21 cellular contexts compared by ENCODE assay signal in genomic region chr7:14604606-14605005, GRCh38.
DNase-seq lines count a peak whose midpoint lies in the region; ATAC-seq and TF ChIP-seq lines count a peak whose summit lies in the region.
"Had no signal": no experiment of that assay in that cellular context is flagged by ENCODE, and none has a peak within 500 bp of the region (broad histone marks: within the 10 kb centered on the region; RNA-seq: fewer than 3 reads in every experiment).

No MANE protein-coding gene starts in this region.

- WGBS in SK-N-SH (ENCODE audit: low lambda C conversion rate), result 76% methylated on average over 2 of the region's 2 CpGs
- 45 to 55% (median 49%) methylated on average over 2 of the region's 2 CpGs for WGBS in adrenal gland, 4 donors

- TF ChIP-seq CTCF in MCF 10A (IDR thresholded peaks at IDR 0.05; ENCODE audit: unreplicated experiment) (no peak), breast epithelium (IDR thresholded peaks at IDR 0.05) (no peak), SK-N-SH (IDR thresholded peaks at IDR 0.05) (no peak), fibroblast of the aortic adventitia (IDR thresholded peaks at IDR 0.05; ENCODE audit: insufficient read depth, low read length) (no peak), adrenal gland (IDR thresholded peaks at IDR 0.05) (no peak)

- no peaks in the 10 kb centered on the region for H4K20me1 ChIP-seq in SK-N-SH (ENCODE audit: insufficient read depth)

- peaks cover 45% of the 10 kb centered on the region for H3K27me3 Mint-ChIP-seq in MCF 10A (ENCODE audit: insufficient read depth, unreplicated experiment)
- no peaks in the 10 kb centered on the region for H3K27me3 Mint-ChIP-seq in activated T-cell treated with anti-CD3 and anti-CD28 coated beads, Interleukin-2, amount 50 U/mL, for 4 hours (ENCODE audit: low read depth)
- H3K27me3 Mint-ChIP-seq in activated naive CD4-positive, alpha-beta T cell treated with anti-CD3 and anti-CD28 coated beads for 36 hours (ENCODE audit: low read depth), result no peaks in the 10 kb centered on the region
- H3K27me3 Mint-ChIP-seq: activated naive CD4-positive, alpha-beta T cell treated with anti-CD3 and anti-CD28 coated beads, Interleukin-2, amount 10 ng/mL, durations not matched to agents 7 days and 5 days; activated T-cell treated with anti-CD3 and anti-CD28 coated beads, Interleukin-2, amount 50 U/mL, for 24 hours; type B pancreatic cell had no signal

- no peaks in the 10 kb centered on the region for H3K9me2 ChIP-seq in SK-N-SH

- TF ChIP-seq EP300 in SK-N-SH (IDR thresholded peaks at IDR 0.05; ENCODE audit: borderline replicate concordance in 1 of 2, low read depth in 1 of 2, low read length in 1 of 2), result no peak

- H3K27ac Mint-ChIP-seq in MCF 10A (ENCODE audit: low read depth, unreplicated experiment), result no peak overlapping the region
- H3K27ac Mint-ChIP-seq in activated naive CD4-positive, alpha-beta T cell treated with anti-CD3 and anti-CD28 coated beads for 36 hours, result no peak overlapping the region
- H3K27ac Mint-ChIP-seq: activated naive CD4-positive, alpha-beta T cell treated with anti-CD3 and anti-CD28 coated beads, Interleukin-2, amount 10 ng/mL, durations not matched to agents 7 days and 5 days; activated T-cell treated with anti-CD3 and anti-CD28 coated beads, Interleukin-2, amount 50 U/mL, for 24 hours; GM23338; type B pancreatic cell had no signal

- intact Hi-C loops in MCF 10A (cut with micrococcal nuclease) (no loop called here), breast epithelium (cut with DNase I; ENCODE audit: low total_unique reads) (no loop called here), adrenal gland (cut with DNase I) (no loop called here)
- intact Hi-C loops in activated naive CD4-positive, alpha-beta T cell treated with anti-CD3 and anti-CD28 coated beads for 36 hours (cut with micrococcal nuclease), result no loop called here

- H3K4me1 Mint-ChIP-seq in MCF 10A (ENCODE audit: insufficient read depth, unreplicated experiment), result no peaks in the 10 kb centered on the region
- H3K4me1 Mint-ChIP-seq in activated T-cell treated with anti-CD3 and anti-CD28 coated beads, Interleukin-2, amount 50 U/mL, for 4 hours (ENCODE audit: low read depth), result no peaks in the 10 kb centered on the region
- no peaks in the 10 kb centered on the region for H3K4me1 Mint-ChIP-seq in activated naive CD4-positive, alpha-beta T cell treated with anti-CD3 and anti-CD28 coated beads for 36 hours (ENCODE audit: low read depth)
- H3K4me1 Mint-ChIP-seq: activated naive CD4-positive, alpha-beta T cell treated with anti-CD3 and anti-CD28 coated beads, Interleukin-2, amount 10 ng/mL, durations not matched to agents 7 days and 5 days had no signal

- no peak for TF ChIP-seq RAD21 in SK-N-SH (IDR thresholded peaks at IDR 0.05; ENCODE audit: low read length)

- TF ChIP-seq POLR2A in breast epithelium (IDR thresholded peaks at IDR 0.05) (no peak), adrenal gland (IDR thresholded peaks at IDR 0.05) (no peak)

- peak; percentile 5 for DNase-seq in MCF 10A (ENCODE audit: unreplicated experiment)
- no peak for DNase-seq in breast epithelium (ENCODE audit: low spot score in 2 of 2)
- DNase-seq in SK-N-SH, result no peak
- DNase-seq in fibroblast of the aortic adventitia (ENCODE audit: low read depth), result peak; percentile 10
- DNase-seq in effector CD8-positive, alpha-beta T cell (lab: John Stamatoyannopoulos, UW), result no peak
- no peak for DNase-seq in adrenal gland
- DNase-seq in activated T-cell treated with anti-CD3 and anti-CD28 coated beads, Interleukin-2, amount 50 U/mL, for 4 hours, result no peak
- no peak for DNase-seq in activated naive CD4-positive, alpha-beta T cell treated with anti-CD3 and anti-CD28 coated beads for 36 hours
- DNase-seq: activated naive CD4-positive, alpha-beta T cell treated with anti-CD3 and anti-CD28 coated beads, Interleukin-2, amount 10 ng/mL, durations not matched to agents 7 days and 5 days; activated T-cell treated with anti-CD3 and anti-CD28 coated beads, Interleukin-2, amount 50 U/mL, for 24 hours; aorta; C1 segment of cervical spinal cord; heart right ventricle; NCI-H1417 treated with DMSO at 0.1 percent for 48 hours; NCI-H526; small intestine; stimulated activated CD4-positive, alpha-beta T cell treated with anti-CD3 and anti-CD28 coated beads, Interleukin-4, amount 100 ng/mL, for 1 hour; stimulated activated naive CD8-positive, alpha-beta T cell treated with anti-CD3 and anti-CD28 coated beads, Interleukin-15, Interleukin-2, amounts not matched to agents 100 U/mL and 50 U/mL, for 24 hours had no signal

- POLR2A ChIA-PET in MCF 10A (lab: Yijun Ruan, JAX), result no interaction called here
- POLR2A ChIA-PET in SK-N-SH (lab: Yijun Ruan, JAX), result no interaction called here

- no peaks in the 10 kb centered on the region for H3F3A ChIP-seq in SK-N-SH (replicated peaks; ENCODE audit: insufficient read depth)

- H2AFZ ChIP-seq in SK-N-SH (ENCODE audit: low read depth), result no peak overlapping the region
- H2AFZ ChIP-seq: GM23338 had no signal

- H3K36me3 ChIP-seq in breast epithelium (no peaks in the 10 kb centered on the region), SK-N-SH (replicated peaks in 1 of 2; ENCODE audit: control insufficient read depth in 1 of 2, insufficient read depth in 2 of 2, low read length in 1 of 2) (peaks cover 0 to 4% of the 10 kb centered on the region in 2 experiments), adrenal gland (replicated peaks in 1 of 2) (no peaks in the 10 kb centered on the region)
- H3K36me3 ChIP-seq: heart right ventricle had no signal

- H3K9me3 ChIP-seq in breast epithelium, result no peaks in the 10 kb centered on the region
- H3K9me3 ChIP-seq in SK-N-SH, result peaks cover 4% of the 10 kb centered on the region; the same call in 1 of the 2 replicates
- peaks cover 0 to 5% (median 0%) of the 10 kb centered on the region in 3 donors for H3K9me3 ChIP-seq in adrenal gland (replicated peaks in 1 of 3)

- no peak overlapping the region for H3K4me3 ChIP-seq in breast epithelium
- H3K4me3 ChIP-seq in SK-N-SH (ENCODE audit: low read depth in 2 of 2, low read length in 1 of 2), result no peak overlapping the region
- no peak overlapping the region for H3K4me3 ChIP-seq in fibroblast of the aortic adventitia (ENCODE audit: low read depth, low read length)
- no peak overlapping the region for H3K4me3 ChIP-seq in adrenal gland
- H3K4me3 ChIP-seq: GM23338, heart right ventricle had no signal

- no peaks in the 10 kb centered on the region for H3K36me3 Mint-ChIP-seq in MCF 10A (ENCODE audit: insufficient read depth, unreplicated experiment)
- H3K36me3 Mint-ChIP-seq in activated T-cell treated with anti-CD3 and anti-CD28 coated beads, Interleukin-2, amount 50 U/mL, for 4 hours (ENCODE audit: insufficient read depth), result no peaks in the 10 kb centered on the region
- H3K36me3 Mint-ChIP-seq in activated naive CD4-positive, alpha-beta T cell treated with anti-CD3 and anti-CD28 coated beads for 36 hours (ENCODE audit: low read depth), result no peaks in the 10 kb centered on the region
- H3K36me3 Mint-ChIP-seq: activated naive CD4-positive, alpha-beta T cell treated with anti-CD3 and anti-CD28 coated beads, Interleukin-2, amount 10 ng/mL, durations not matched to agents 7 days and 5 days; type B pancreatic cell had no signal

- H3K79me2 ChIP-seq in SK-N-SH (ENCODE audit: insufficient read depth), result no peaks in the 10 kb centered on the region

- H3K9ac ChIP-seq in SK-N-SH, result no peak overlapping the region

- no peak overlapping the region; the same call in 1 of the 2 replicates for H3K4me2 ChIP-seq in SK-N-SH
- H3K4me2 ChIP-seq: GM23338 had no signal

- H3K27me3 ChIP-seq in breast epithelium (no peaks in the 10 kb centered on the region), SK-N-SH (ENCODE audit: insufficient read depth) (no peaks in the 10 kb centered on the region), adrenal gland (no peaks in the 10 kb centered on the region)
- H3K27me3 ChIP-seq: heart right ventricle had no signal

- H3K4me3 Mint-ChIP-seq in MCF 10A (ENCODE audit: unreplicated experiment), result no peak overlapping the region
- no peak overlapping the region for H3K4me3 Mint-ChIP-seq in activated T-cell treated with anti-CD3 and anti-CD28 coated beads, Interleukin-2, amount 50 U/mL, for 4 hours
- no peak overlapping the region for H3K4me3 Mint-ChIP-seq in activated naive CD4-positive, alpha-beta T cell treated with anti-CD3 and anti-CD28 coated beads for 36 hours
- H3K4me3 Mint-ChIP-seq: activated naive CD4-positive, alpha-beta T cell treated with anti-CD3 and anti-CD28 coated beads, Interleukin-2, amount 10 ng/mL, durations not matched to agents 7 days and 5 days; activated T-cell treated with anti-CD3 and anti-CD28 coated beads, Interleukin-2, amount 50 U/mL, for 24 hours; GM23338; type B pancreatic cell had no signal

- CTCF ChIA-PET in MCF 10A (lab: Yijun Ruan, JAX), result no interaction called here
- CTCF ChIA-PET in SK-N-SH (lab: Yijun Ruan, JAX), result interaction anchor here (1.2 kb wide), 1 partner anchor 87 kb away, joined by 5 read pairs; no protein-coding TSS in a partner anchor
- CTCF ChIA-PET in activated naive CD4-positive, alpha-beta T cell treated with anti-CD3 and anti-CD28 coated beads for 36 hours (lab: Charles Lee), result no interaction called here

- H3K4me1 ChIP-seq in breast epithelium (no peaks in the 10 kb centered on the region), SK-N-SH (ENCODE audit: control insufficient read depth in 1 of 2, insufficient read depth in 2 of 2, low read depth in 1 of 2, low read length in 1 of 2) (peaks cover 3 to 4% of the 10 kb centered on the region in 2 experiments; a peak in 3 of 4 replicates), adrenal gland (replicated peaks in 1 of 2) (no peaks in the 10 kb centered on the region)

- no peak for ATAC-seq in activated T-cell treated with anti-CD3 and anti-CD28 coated beads, Interleukin-2, amount 50 U/mL, for 4 hours
- ATAC-seq: GM23338; stimulated activated naive CD8-positive, alpha-beta T cell treated with anti-CD3 and anti-CD28 coated beads, Interleukin-15, Interleukin-2, amounts not matched to agents 100 U/mL and 50 U/mL, for 24 hours had no signal

- H3K27ac ChIP-seq in breast epithelium (no peak overlapping the region), SK-N-SH (ENCODE audit: low read depth in 2 of 2, low read length in 1 of 2) (no peak overlapping the region), adrenal gland (no peak overlapping the region)
- H3K27ac ChIP-seq: 22Rv1, heart right ventricle had no signal

- H3K9me3 Mint-ChIP-seq in MCF 10A (ENCODE audit: unreplicated experiment), result no peaks in the 10 kb centered on the region
- peaks cover 4% of the 10 kb centered on the region for H3K9me3 Mint-ChIP-seq in activated T-cell treated with anti-CD3 and anti-CD28 coated beads, Interleukin-2, amount 50 U/mL, for 4 hours
- peaks cover 2% of the 10 kb centered on the region for H3K9me3 Mint-ChIP-seq in activated naive CD4-positive, alpha-beta T cell treated with anti-CD3 and anti-CD28 coated beads for 36 hours
- H3K9me3 Mint-ChIP-seq: activated naive CD4-positive, alpha-beta T cell treated with anti-CD3 and anti-CD28 coated beads, Interleukin-2, amount 10 ng/mL, durations not matched to agents 7 days and 5 days; activated T-cell treated with anti-CD3 and anti-CD28 coated beads, Interleukin-2, amount 50 U/mL, for 24 hours; GM23338 had no signal

- no TSS peak for BruUV-seq in MCF 10A (replicated peaks; lab: Mats Ljungman, UMichigan)

TF ChIP-seq in SK-N-SH, 30 proteins besides CTCF, POLR2A, EP300 and RAD21 (continues in another document):
- no peak for TF ChIP-seq TCF12 (IDR thresholded peaks at IDR 0.05)
- no peak for TF ChIP-seq EZH2phosphoT487 (IDR thresholded peaks at IDR 0.05; ENCODE audit: borderline replicate concordance, low read depth)

Comparison
In these comparisons a context has a peak if more than half of its experiments do, and no peak if none do; other contexts are left out.
1. DNase-seq: peak in MCF 10A (single experiment) and fibroblast of the aortic adventitia (single experiment); none in breast epithelium (0 of 2), SK-N-SH (single experiment), effector CD8-positive, alpha-beta T cell (single experiment), adrenal gland (0 of 7), activated T-cell treated with anti-CD3 and anti-CD28 coated beads, Interleukin-2, amount 50 U/mL, for 4 hours (single experiment) and activated naive CD4-positive, alpha-beta T cell treated with anti-CD3 and anti-CD28 coated beads for 36 hours (single experiment).